In the genomic region with DNA sequence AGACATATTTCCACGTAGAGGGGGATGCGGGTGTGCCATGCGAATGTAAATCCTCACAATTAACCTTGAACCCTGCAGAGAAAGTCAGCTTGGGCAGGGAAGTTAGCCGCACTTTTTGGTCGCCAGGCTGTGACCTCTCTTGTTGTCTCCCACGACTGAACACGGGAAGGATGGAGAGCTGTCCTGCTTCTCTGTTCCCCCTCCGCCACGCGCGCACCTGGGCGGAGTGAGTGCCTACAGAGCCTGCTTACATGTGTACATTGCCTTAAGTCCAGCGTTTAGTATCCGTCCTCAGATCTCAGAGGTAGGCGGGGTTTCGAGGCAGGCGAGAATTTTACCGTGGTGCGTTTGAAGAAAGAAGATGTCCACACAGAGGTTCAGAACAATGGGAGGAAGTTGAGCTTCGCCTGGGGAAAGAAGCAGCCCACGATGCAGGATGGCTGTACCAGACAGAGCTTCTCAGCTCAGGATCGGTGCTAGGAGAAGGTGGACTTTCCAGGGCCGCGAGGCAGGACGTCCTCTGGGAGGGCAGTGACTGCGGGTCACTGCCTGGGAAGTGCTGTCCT, we compare ENCODE assay signal across 1 cellular context.
TF ChIP-seq lines count a peak whose summit lies in the region.

No MANE protein-coding gene starts in this region.

TF ChIP-seq in K562, 482 proteins besides CTCF, POLR2A, EP300 and RAD21 (continued from another document and continues in another):
- TF ChIP-seq, protein P1, sequence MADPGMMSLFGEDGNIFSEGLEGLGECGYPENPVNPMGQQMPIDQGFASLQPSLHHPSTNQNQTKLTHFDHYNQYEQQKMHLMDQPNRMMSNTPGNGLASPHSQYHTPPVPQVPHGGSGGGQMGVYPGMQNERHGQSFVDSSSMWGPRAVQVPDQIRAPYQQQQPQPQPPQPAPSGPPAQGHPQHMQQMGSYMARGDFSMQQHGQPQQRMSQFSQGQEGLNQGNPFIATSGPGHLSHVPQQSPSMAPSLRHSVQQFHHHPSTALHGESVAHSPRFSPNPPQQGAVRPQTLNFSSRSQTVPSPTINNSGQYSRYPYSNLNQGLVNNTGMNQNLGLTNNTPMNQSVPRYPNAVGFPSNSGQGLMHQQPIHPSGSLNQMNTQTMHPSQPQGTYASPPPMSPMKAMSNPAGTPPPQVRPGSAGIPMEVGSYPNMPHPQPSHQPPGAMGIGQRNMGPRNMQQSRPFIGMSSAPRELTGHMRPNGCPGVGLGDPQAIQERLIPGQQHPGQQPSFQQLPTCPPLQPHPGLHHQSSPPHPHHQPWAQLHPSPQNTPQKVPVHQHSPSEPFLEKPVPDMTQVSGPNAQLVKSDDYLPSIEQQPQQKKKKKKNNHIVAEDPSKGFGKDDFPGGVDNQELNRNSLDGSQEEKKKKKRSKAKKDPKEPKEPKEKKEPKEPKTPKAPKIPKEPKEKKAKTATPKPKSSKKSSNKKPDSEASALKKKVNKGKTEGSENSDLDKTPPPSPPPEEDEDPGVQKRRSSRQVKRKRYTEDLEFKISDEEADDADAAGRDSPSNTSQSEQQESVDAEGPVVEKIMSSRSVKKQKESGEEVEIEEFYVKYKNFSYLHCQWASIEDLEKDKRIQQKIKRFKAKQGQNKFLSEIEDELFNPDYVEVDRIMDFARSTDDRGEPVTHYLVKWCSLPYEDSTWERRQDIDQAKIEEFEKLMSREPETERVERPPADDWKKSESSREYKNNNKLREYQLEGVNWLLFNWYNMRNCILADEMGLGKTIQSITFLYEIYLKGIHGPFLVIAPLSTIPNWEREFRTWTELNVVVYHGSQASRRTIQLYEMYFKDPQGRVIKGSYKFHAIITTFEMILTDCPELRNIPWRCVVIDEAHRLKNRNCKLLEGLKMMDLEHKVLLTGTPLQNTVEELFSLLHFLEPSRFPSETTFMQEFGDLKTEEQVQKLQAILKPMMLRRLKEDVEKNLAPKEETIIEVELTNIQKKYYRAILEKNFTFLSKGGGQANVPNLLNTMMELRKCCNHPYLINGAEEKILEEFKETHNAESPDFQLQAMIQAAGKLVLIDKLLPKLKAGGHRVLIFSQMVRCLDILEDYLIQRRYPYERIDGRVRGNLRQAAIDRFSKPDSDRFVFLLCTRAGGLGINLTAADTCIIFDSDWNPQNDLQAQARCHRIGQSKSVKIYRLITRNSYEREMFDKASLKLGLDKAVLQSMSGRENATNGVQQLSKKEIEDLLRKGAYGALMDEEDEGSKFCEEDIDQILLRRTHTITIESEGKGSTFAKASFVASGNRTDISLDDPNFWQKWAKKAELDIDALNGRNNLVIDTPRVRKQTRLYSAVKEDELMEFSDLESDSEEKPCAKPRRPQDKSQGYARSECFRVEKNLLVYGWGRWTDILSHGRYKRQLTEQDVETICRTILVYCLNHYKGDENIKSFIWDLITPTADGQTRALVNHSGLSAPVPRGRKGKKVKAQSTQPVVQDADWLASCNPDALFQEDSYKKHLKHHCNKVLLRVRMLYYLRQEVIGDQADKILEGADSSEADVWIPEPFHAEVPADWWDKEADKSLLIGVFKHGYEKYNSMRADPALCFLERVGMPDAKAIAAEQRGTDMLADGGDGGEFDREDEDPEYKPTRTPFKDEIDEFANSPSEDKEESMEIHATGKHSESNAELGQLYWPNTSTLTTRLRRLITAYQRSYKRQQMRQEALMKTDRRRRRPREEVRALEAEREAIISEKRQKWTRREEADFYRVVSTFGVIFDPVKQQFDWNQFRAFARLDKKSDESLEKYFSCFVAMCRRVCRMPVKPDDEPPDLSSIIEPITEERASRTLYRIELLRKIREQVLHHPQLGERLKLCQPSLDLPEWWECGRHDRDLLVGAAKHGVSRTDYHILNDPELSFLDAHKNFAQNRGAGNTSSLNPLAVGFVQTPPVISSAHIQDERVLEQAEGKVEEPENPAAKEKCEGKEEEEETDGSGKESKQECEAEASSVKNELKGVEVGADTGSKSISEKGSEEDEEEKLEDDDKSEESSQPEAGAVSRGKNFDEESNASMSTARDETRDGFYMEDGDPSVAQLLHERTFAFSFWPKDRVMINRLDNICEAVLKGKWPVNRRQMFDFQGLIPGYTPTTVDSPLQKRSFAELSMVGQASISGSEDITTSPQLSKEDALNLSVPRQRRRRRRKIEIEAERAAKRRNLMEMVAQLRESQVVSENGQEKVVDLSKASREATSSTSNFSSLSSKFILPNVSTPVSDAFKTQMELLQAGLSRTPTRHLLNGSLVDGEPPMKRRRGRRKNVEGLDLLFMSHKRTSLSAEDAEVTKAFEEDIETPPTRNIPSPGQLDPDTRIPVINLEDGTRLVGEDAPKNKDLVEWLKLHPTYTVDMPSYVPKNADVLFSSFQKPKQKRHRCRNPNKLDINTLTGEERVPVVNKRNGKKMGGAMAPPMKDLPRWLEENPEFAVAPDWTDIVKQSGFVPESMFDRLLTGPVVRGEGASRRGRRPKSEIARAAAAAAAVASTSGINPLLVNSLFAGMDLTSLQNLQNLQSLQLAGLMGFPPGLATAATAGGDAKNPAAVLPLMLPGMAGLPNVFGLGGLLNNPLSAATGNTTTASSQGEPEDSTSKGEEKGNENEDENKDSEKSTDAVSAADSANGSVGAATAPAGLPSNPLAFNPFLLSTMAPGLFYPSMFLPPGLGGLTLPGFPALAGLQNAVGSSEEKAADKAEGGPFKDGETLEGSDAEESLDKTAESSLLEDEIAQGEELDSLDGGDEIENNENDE (IDR thresholded peaks at IDR 0.05; ENCODE audit: low read depth, low read length): no peak
- TF ChIP-seq ZNF140 (CRISPR knock-in tag; IDR thresholded peaks at IDR 0.05) (no peak), POLR2AphosphoS2 (IDR thresholded peaks at IDR 0.05; ENCODE audit: low read length) (no peak), ZKSCAN1 (IDR thresholded peaks at IDR 0.05; ENCODE audit: low read depth, low read length) (no peak), CREBBP (IDR thresholded peaks at IDR 0.05; ENCODE audit: low read depth, low read length) (no peak), YBX1 (IDR thresholded peaks at IDR 0.05) (no peak), PTBP1 (IDR thresholded peaks at IDR 0.05; ENCODE audit: low read depth, low read length) (no peak), RNF2 (IDR thresholded peaks at IDR 0.05) (peak; percentile 3), SMAD2 (IDR thresholded peaks at IDR 0.05; ENCODE audit: low read depth, low read length) (no peak), ZNF551 (CRISPR knock-in tag; IDR thresholded peaks at IDR 0.05) (no peak), SNRNP70 (optimal IDR thresholded peaks at IDR 0.05; ENCODE audit: low read depth, low read length) (no peak), ZNF41 (CRISPR knock-in tag; conservative IDR thresholded peaks at IDR 0.05) (no peak), ZNF76 (CRISPR knock-in tag; IDR thresholded peaks at IDR 0.05; ENCODE audit: borderline replicate concordance) (no peak), ZNF347 (CRISPR knock-in tag; IDR thresholded peaks at IDR 0.05; ENCODE audit: low read depth) (no peak), CCNT2 (IDR thresholded peaks at IDR 0.05; ENCODE audit: borderline replicate concordance, extremely low read depth, insufficient read length, low read depth, low read length) (no peak), SIRT6 (IDR thresholded peaks at IDR 0.05; ENCODE audit: low read depth, low read length) (no peak), RCOR1 (IDR thresholded peaks at IDR 0.05; ENCODE audit: borderline replicate concordance in 1 of 2, low read depth in 2 of 2, low read length in 2 of 2) (no peak), ARNT (IDR thresholded peaks at IDR 0.05) (0 out of 4 replicates have a peak, but pooled peaks of 1 of the 2 experiments have one; percentile 29), CBX2 (IDR thresholded peaks at IDR 0.05; ENCODE audit: insufficient read depth, low read length, poor library complexity, severe bottlenecking) (no peak), ZNF785 (CRISPR knock-in tag; IDR thresholded peaks at IDR 0.05) (no peak)
- TF ChIP-seq, protein P2, sequence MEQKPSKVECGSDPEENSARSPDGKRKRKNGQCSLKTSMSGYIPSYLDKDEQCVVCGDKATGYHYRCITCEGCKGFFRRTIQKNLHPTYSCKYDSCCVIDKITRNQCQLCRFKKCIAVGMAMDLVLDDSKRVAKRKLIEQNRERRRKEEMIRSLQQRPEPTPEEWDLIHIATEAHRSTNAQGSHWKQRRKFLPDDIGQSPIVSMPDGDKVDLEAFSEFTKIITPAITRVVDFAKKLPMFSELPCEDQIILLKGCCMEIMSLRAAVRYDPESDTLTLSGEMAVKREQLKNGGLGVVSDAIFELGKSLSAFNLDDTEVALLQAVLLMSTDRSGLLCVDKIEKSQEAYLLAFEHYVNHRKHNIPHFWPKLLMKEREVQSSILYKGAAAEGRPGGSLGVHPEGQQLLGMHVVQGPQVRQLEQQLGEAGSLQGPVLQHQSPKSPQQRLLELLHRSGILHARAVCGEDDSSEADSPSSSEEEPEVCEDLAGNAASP (IDR thresholded peaks at IDR 0.05): no peak
- TF ChIP-seq, protein P3, sequence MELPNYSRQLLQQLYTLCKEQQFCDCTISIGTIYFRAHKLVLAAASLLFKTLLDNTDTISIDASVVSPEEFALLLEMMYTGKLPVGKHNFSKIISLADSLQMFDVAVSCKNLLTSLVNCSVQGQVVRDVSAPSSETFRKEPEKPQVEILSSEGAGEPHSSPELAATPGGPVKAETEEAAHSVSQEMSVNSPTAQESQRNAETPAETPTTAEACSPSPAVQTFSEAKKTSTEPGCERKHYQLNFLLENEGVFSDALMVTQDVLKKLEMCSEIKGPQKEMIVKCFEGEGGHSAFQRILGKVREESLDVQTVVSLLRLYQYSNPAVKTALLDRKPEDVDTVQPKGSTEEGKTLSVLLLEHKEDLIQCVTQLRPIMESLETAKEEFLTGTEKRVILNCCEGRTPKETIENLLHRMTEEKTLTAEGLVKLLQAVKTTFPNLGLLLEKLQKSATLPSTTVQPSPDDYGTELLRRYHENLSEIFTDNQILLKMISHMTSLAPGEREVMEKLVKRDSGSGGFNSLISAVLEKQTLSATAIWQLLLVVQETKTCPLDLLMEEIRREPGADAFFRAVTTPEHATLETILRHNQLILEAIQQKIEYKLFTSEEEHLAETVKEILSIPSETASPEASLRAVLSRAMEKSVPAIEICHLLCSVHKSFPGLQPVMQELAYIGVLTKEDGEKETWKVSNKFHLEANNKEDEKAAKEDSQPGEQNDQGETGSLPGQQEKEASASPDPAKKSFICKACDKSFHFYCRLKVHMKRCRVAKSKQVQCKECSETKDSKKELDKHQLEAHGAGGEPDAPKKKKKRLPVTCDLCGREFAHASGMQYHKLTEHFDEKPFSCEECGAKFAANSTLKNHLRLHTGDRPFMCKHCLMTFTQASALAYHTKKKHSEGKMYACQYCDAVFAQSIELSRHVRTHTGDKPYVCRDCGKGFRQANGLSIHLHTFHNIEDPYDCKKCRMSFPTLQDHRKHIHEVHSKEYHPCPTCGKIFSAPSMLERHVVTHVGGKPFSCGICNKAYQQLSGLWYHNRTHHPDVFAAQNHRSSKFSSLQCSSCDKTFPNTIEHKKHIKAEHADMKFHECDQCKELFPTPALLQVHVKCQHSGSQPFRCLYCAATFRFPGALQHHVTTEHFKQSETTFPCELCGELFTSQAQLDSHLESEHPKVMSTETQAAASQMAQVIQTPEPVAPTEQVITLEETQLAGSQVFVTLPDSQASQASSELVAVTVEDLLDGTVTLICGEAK (IDR thresholded peaks at IDR 0.05): peak; percentile 48; the same call in 1 of the 2 replicates
- TF ChIP-seq, protein P3 (CRISPR knock-in tag; IDR thresholded peaks at IDR 0.05): no peak
- TF ChIP-seq, protein P4, sequence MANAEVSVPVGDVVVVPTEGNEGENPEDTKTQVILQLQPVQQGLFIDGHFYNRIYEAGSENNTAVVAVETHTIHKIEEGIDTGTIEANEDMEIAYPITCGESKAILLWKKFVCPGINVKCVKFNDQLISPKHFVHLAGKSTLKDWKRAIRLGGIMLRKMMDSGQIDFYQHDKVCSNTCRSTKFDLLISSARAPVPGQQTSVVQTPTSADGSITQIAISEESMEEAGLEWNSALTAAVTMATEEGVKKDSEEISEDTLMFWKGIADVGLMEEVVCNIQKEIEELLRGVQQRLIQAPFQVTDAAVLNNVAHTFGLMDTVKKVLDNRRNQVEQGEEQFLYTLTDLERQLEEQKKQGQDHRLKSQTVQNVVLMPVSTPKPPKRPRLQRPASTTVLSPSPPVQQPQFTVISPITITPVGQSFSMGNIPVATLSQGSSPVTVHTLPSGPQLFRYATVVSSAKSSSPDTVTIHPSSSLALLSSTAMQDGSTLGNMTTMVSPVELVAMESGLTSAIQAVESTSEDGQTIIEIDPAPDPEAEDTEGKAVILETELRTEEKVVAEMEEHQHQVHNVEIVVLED (CRISPR knock-in tag; IDR thresholded peaks at IDR 0.05): no peak
- TF ChIP-seq, protein P5, sequence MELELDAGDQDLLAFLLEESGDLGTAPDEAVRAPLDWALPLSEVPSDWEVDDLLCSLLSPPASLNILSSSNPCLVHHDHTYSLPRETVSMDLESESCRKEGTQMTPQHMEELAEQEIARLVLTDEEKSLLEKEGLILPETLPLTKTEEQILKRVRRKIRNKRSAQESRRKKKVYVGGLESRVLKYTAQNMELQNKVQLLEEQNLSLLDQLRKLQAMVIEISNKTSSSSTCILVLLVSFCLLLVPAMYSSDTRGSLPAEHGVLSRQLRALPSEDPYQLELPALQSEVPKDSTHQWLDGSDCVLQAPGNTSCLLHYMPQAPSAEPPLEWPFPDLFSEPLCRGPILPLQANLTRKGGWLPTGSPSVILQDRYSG (tag; conservative IDR thresholded peaks at IDR 0.05; ENCODE audit: low read depth): 0 out of 2 replicates have a peak, but pooled peaks have one; percentile 39
